In the genomic region with DNA sequence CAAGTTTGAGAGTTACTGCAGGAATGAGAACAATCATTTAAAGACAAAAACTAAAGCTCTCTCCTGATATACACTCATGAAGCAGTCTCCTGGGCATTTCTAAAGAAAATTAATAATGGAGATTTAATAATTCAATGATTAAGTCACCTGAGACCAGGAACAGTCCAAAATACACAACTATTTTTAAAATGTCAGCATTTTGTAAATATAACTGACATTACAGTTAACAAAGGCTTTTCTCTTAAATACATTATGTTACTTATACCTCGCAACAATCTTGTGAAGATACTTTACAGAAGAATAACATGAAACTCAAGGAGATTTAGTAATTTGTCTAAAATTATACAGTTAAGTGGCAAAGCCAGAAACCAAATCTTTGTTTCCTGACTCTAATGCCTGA, we compare ENCODE assay signal across 22 cellular contexts.
DNase-seq lines count a peak whose midpoint lies in the region; ATAC-seq and TF ChIP-seq lines count a peak whose summit lies in the region.
"Had no signal": no experiment of that assay in that cellular context is flagged by ENCODE, and none has a peak within 500 bp of the region (broad histone marks: within the 10 kb centered on the region; RNA-seq: fewer than 3 reads in every experiment).

No MANE protein-coding gene starts in this region.

- H3K9ac ChIP-seq in mesenchymal stem cell (ENCODE audit: low read length): peak overlapping the region; percentile 45
- H3K9ac ChIP-seq: BLaER1, KMS-11 had no signal

- H3K79me1 ChIP-seq in mesenchymal stem cell (replicated peaks; ENCODE audit: low read length, poor library complexity, severe bottlenecking): peaks cover 11% of the 10 kb centered on the region

- DNase-seq in cardiac muscle cell (ENCODE audit: low read depth in 1 of 2, low spot score in 1 of 2) (no peak), heart left ventricle (no peak), T-helper 17 cell (no peak), mesenchymal stem cell (no peak), GOT3 (lab: John Stamatoyannopoulos, UW) (no peak), HK-2 (ENCODE audit: unreplicated experiment) (no peak), GDM1 (lab: John Stamatoyannopoulos, UW) (no peak)
- DNase-seq: CD8-positive, alpha-beta memory T cell; COR-L47; DMS 273 treated with DMSO at 0.1 percent for 48 hours; DMS53; DND-41; EL; H7; HFFc6 had no signal

- H3K4me3 Mint-ChIP-seq in T-helper 17 cell: no peak overlapping the region
- H3K4me3 Mint-ChIP-seq: CD14-positive monocyte; CD8-positive, alpha-beta memory T cell; GM23338; HFFc6 had no signal

- no peak overlapping the region for H3K14ac ChIP-seq in mesenchymal stem cell (ENCODE audit: low read length in 2 of 2)

- H3K4me1 ChIP-seq in cardiac muscle cell (ENCODE audit: low read depth) (peaks cover 24% of the 10 kb centered on the region), heart left ventricle (peaks cover 0 to 10% (median 0%) of the 10 kb centered on the region in 12 donors), mesenchymal stem cell (ENCODE audit: control insufficient read depth, insufficient read depth, low read depth, low read length) (no peaks in the 10 kb centered on the region)
- H3K4me1 ChIP-seq: BLaER1 had no signal

- H2BK15ac ChIP-seq in mesenchymal stem cell (ENCODE audit: low read depth, poor library complexity, severe bottlenecking): no peak overlapping the region

- H2BK120ac ChIP-seq in mesenchymal stem cell (ENCODE audit: low read depth, low read length): no peak overlapping the region

- peaks cover 21% of the 10 kb centered on the region for H3K4me1 Mint-ChIP-seq in T-helper 17 cell
- H3K4me1 Mint-ChIP-seq: CD14-positive monocyte had no signal

- no peak overlapping the region for H2BK5ac ChIP-seq in mesenchymal stem cell (ENCODE audit: low read depth, low read length, poor library complexity, severe bottlenecking)

- ATAC-seq in heart left ventricle (no peak), T-helper 17 cell (no peak)
- ATAC-seq: GM23338, HCT116, HepG2 had no signal

- no peaks in the 10 kb centered on the region for H3K36me3 ChIP-seq in cardiac muscle cell
- peaks cover 0 to 5% (median 0%) of the 10 kb centered on the region in 9 donors for H3K36me3 ChIP-seq in heart left ventricle
- H3K36me3 ChIP-seq in mesenchymal stem cell (ENCODE audit: control insufficient read depth in 1 of 2, insufficient read depth in 2 of 2, low read depth in 1 of 2, low read length in 2 of 2): peaks cover 0 to 7% of the 10 kb centered on the region in 2 experiments

- no peak for TF ChIP-seq POLR2A in heart left ventricle (IDR thresholded peaks at IDR 0.05)

- no peak overlapping the region for H2BK12ac ChIP-seq in mesenchymal stem cell (ENCODE audit: low read length in 2 of 2)

- no peak overlapping the region for H3K18ac ChIP-seq in mesenchymal stem cell (ENCODE audit: low read depth in 1 of 2, low read length in 2 of 2)

- no peak overlapping the region for H2AK5ac ChIP-seq in mesenchymal stem cell (ENCODE audit: low read length, severe bottlenecking)

- no peak overlapping the region for H3K4me2 ChIP-seq in mesenchymal stem cell (ENCODE audit: low read length, poor library complexity, severe bottlenecking)
- H3K4me2 ChIP-seq: BLaER1, GM23338, KMS-11 had no signal

- 87 to 94% (median 92%) methylated on average over 1 of the region's 1 CpG for WGBS in heart left ventricle, 4 donors
- no CpG with 5 or more reads among the region's 1 CpG for WGBS in mesenchymal stem cell

- H3K9me3 ChIP-seq in cardiac muscle cell (ENCODE audit: low read depth) (no peaks in the 10 kb centered on the region), heart left ventricle (peaks cover 0 to 4% (median 0%) of the 10 kb centered on the region in 12 donors), T-helper 17 cell (ENCODE audit: control insufficient read depth, low read length, poor library complexity, severe bottlenecking) (no peaks in the 10 kb centered on the region), mesenchymal stem cell (ENCODE audit: control insufficient read depth, low read length) (no peaks in the 10 kb centered on the region)

- no peaks in the 10 kb centered on the region for H3K27me3 Mint-ChIP-seq in T-helper 17 cell
- H3K27me3 Mint-ChIP-seq: CD8-positive, alpha-beta memory T cell had no signal

- H3K23ac ChIP-seq in mesenchymal stem cell (ENCODE audit: low read length in 2 of 2): no peak overlapping the region

- H3K27ac ChIP-seq in cardiac muscle cell (peak overlapping the region; percentile 33), heart left ventricle (no peak overlapping the region), mesenchymal stem cell (ENCODE audit: low read length, poor library complexity, severe bottlenecking) (no peak overlapping the region)
- H3K27ac ChIP-seq: 22Rv1, BLaER1, KMS-11 had no signal

- TF ChIP-seq CTCF in cardiac muscle cell (IDR thresholded peaks at IDR 0.05; ENCODE audit: low read depth, low read length): no peak
- TF ChIP-seq CTCF in heart left ventricle (IDR thresholded peaks at IDR 0.05): no peak

- H3K27me3 ChIP-seq in cardiac muscle cell (no peaks in the 10 kb centered on the region), heart left ventricle (no peaks in the 10 kb centered on the region), mesenchymal stem cell (ENCODE audit: control insufficient read depth in 1 of 2, insufficient read depth in 1 of 2, low read length in 2 of 2) (no peaks in the 10 kb centered on the region)
- H3K27me3 ChIP-seq: BLaER1 had no signal

- H3K36me3 Mint-ChIP-seq in T-helper 17 cell (ENCODE audit: low read depth): peaks cover 2% of the 10 kb centered on the region

- no peak overlapping the region for H3K4me3 ChIP-seq in cardiac muscle cell
- H3K4me3 ChIP-seq in heart left ventricle: no peak overlapping the region
- no peak overlapping the region for H3K4me3 ChIP-seq in mesenchymal stem cell (ENCODE audit: insufficient read depth in 1 of 2, low read depth in 1 of 2, low read length in 2 of 2)
- H3K4me3 ChIP-seq: BLaER1, GM23338 had no signal

- no peak overlapping the region for H4K91ac ChIP-seq in mesenchymal stem cell (ENCODE audit: low read length)

- H3K27ac Mint-ChIP-seq in T-helper 17 cell: peak overlapping the region; percentile 81
- H3K27ac Mint-ChIP-seq: CD14-positive monocyte, GM23338, HFFc6 had no signal

- no peak overlapping the region for H3K4ac ChIP-seq in mesenchymal stem cell (ENCODE audit: low read depth in 1 of 2, low read length in 2 of 2)

- intact Hi-C loops in heart left ventricle (cut with DNase I): no loop called here

- H2AFZ ChIP-seq in mesenchymal stem cell (ENCODE audit: low read depth, low read length): no peak overlapping the region
- H2AFZ ChIP-seq: GM23338 had no signal

- H4K8ac ChIP-seq in mesenchymal stem cell (ENCODE audit: low read length): no peak overlapping the region
